In the genomic region with DNA sequence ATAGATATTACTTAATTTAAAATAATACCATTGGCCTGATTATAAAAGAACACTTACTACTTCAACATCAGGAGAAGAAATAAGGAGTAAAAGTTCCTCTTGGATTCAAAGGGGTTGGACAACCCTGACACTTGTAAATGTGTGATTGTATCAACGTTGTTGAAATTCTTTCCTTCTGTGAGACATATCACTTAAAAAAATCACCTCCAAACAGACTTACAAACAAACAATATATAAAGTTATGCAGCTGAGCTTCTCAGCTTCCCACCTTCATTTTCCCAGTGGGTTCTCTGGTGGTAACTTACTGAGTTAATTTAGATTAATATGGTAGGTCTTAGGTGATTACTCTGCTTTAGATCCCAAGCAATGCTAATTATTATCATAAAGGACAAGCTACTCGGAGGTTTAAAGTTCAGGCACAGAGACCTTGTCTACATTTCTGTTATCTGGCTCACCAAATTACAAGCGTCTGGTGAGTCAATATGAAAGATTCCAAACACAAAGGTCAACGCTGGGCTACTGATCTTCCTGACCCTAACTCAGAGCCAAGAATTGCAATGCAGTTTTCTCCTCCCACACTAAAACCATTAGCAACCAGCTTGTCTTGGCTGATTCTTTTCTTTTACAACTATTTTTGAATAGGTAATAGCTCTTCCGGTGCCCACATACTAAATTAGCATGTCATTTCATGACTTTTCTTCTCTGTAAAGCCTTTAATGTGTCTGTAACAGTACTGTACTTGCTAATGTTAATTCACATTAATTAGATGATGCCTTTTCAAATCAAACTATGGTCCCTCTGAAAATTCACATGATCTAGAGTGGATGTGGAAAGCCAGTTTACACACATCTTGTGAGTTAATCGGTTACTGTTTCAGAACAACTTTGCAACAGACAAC, we compare ENCODE assay signal across 10 cellular contexts.
DNase-seq lines count a peak whose midpoint lies in the region; ATAC-seq, FAIRE-seq and TF ChIP-seq lines count a peak whose summit lies in the region.
"Had no signal": no experiment of that assay in that cellular context is flagged by ENCODE, and none has a peak within 500 bp of the region (broad histone marks: within the 10 kb centered on the region; RNA-seq: fewer than 3 reads in every experiment).

No MANE protein-coding gene starts in this region.

- DNase-seq in HT-29 (ENCODE audit: low spot score) = peak; percentile 44
- DNase-seq in adipocyte (ENCODE audit: low read depth) = peak; percentile 58
- peak; percentile 90 for DNase-seq in iris pigment epithelial cell (ENCODE audit: low read depth)
- peak; percentile 89 for DNase-seq in small intestine
- DNase-seq in NCI-H2081 treated with DMSO at 0.1 percent for 48 hours (lab: John Stamatoyannopoulos, UW) = no peak
- DNase-seq in stimulated activated CD4-positive, alpha-beta T cell treated with anti-CD3 and anti-CD28 coated beads, Interleukin-2, amount 100 ng/mL, for 24 hours = no peak
- DNase-seq in foreskin keratinocyte = no peak
- DNase-seq: NCI-H446, substantia nigra had no signal

- H3K4me3 ChIP-seq in adipocyte (ENCODE audit: low read length) = peak overlapping the region; percentile 47
- no peak overlapping the region for H3K4me3 ChIP-seq in small intestine (ENCODE audit: low read depth in 1 of 2, low read length in 2 of 2)

- H3K27ac ChIP-seq in small intestine (ENCODE audit: low read depth in 1 of 2, low read length in 1 of 2) = no peak overlapping the region
- H3K27ac ChIP-seq in foreskin keratinocyte = no peak overlapping the region

- H3K27me3 ChIP-seq in adipocyte (replicated peaks; ENCODE audit: control insufficient read depth, insufficient read depth, low read length) = no peaks in the 10 kb centered on the region
- no peaks in the 10 kb centered on the region for H3K27me3 ChIP-seq in small intestine (ENCODE audit: control insufficient read depth in 2 of 2, insufficient read depth in 2 of 2, low read length in 2 of 2)
- no peaks in the 10 kb centered on the region for H3K27me3 ChIP-seq in foreskin keratinocyte

- no peak for ATAC-seq in HG03025 (IDR thresholded peaks at IDR 0.05; ENCODE audit: low FRiP score, unreplicated experiment)
- no peak for ATAC-seq in foreskin keratinocyte

- no peak for FAIRE-seq in small intestine (lab: Jason Lieb, UNC)

- H3K36me3 ChIP-seq in adipocyte (ENCODE audit: control insufficient read depth, insufficient read depth, low read length, severe bottlenecking) = no peaks in the 10 kb centered on the region
- no peaks in the 10 kb centered on the region for H3K36me3 ChIP-seq in small intestine (ENCODE audit: control insufficient read depth in 2 of 2, insufficient read depth in 2 of 2, low read length in 2 of 2)

- peaks cover 61% of the 10 kb centered on the region for H3K4me1 ChIP-seq in adipocyte (ENCODE audit: control insufficient read depth, insufficient read depth, low read length)
- H3K4me1 ChIP-seq in small intestine (ENCODE audit: control insufficient read depth in 2 of 2, insufficient read depth in 1 of 2, low read depth in 1 of 2, low read length in 1 of 2) = peaks cover 5 to 12% of the 10 kb centered on the region in 2 donors
- H3K4me1 ChIP-seq in foreskin keratinocyte = no peaks in the 10 kb centered on the region

- H3K9ac ChIP-seq in adipocyte (ENCODE audit: low read length) = peak overlapping the region; percentile 20

- WGBS in small intestine, 3 donors = 24 to 50% (median 31%) methylated on average over 6 of the region's 6 CpGs

- H3K9me3 ChIP-seq in adipocyte (ENCODE audit: control insufficient read depth, low read length) = no peaks in the 10 kb centered on the region
- no peaks in the 10 kb centered on the region for H3K9me3 ChIP-seq in small intestine (ENCODE audit: control insufficient read depth, low read depth)

- no peak for TF ChIP-seq CTCF in foreskin keratinocyte (conservative IDR thresholded peaks at IDR 0.05)

Comparison
In these comparisons a context has a peak if more than half of its experiments do, and no peak if none do; other contexts are left out.
1. DNase-seq: peak in HT-29 (single experiment), adipocyte (single experiment), iris pigment epithelial cell (single experiment) and small intestine (single experiment); none in NCI-H2081 treated with DMSO at 0.1 percent for 48 hours (single experiment), stimulated activated CD4-positive, alpha-beta T cell treated with anti-CD3 and anti-CD28 coated beads, Interleukin-2, amount 100 ng/mL, for 24 hours (0 of 2) and foreskin keratinocyte (0 of 2).